8 cellular contexts compared by ENCODE assay signal in genomic region chr22:50562523-50563409, GRCh38. TPM values are rescaled to one million over a fixed set of nuclear protein-coding genes. Genes with fewer than 3 reads are reported as not detected.
DNase-seq lines count a peak whose midpoint lies in the region; ATAC-seq, FAIRE-seq and TF ChIP-seq lines count a peak whose summit lies in the region.

Gene SYCE3 (minus strand): TSS chr22:50562919. CDS start chr22:50556405, 6,514 bp downstream.

- H3K4me3 Mint-ChIP-seq in endodermal cell (peak within 1 kb of the TSS; percentile 86), mesothelial cell of epicardium (peak within 1 kb of the TSS; percentile 87)

- H3K9ac ChIP-seq in endodermal cell (ENCODE audit: extremely low read depth, low read length, poor library complexity, severe bottlenecking) = peak within 1 kb of the TSS; percentile 41

- H3K36me3 ChIP-seq in endodermal cell (ENCODE audit: control insufficient read depth, insufficient read depth, low read length) = peaks cover 4% of the 10 kb centered on the region

- H3K36me3 Mint-ChIP-seq in endodermal cell (ENCODE audit: low read depth) = peaks cover 3% of the 10 kb centered on the region
- H3K36me3 Mint-ChIP-seq in mesothelial cell of epicardium = peaks cover 3% of the 10 kb centered on the region

- H3K27ac Mint-ChIP-seq in endodermal cell (peak within 1 kb of the TSS; percentile 65), mesothelial cell of epicardium (peak within 1 kb of the TSS; percentile 74)

- H3K4me1 Mint-ChIP-seq in endodermal cell (peaks cover 9% of the 10 kb centered on the region), mesothelial cell of epicardium (peaks cover 12% of the 10 kb centered on the region)

- H3K27ac ChIP-seq in endodermal cell (ENCODE audit: low read depth, low read length) = no peak within 1 kb of the TSS

- FAIRE-seq in HTR-8/SVneo (lab: Jason Lieb, UNC) = peak; percentile 60

- no peaks in the 10 kb centered on the region for H3K9me3 ChIP-seq in endodermal cell (ENCODE audit: control insufficient read depth, low read length)

- H3K9me3 Mint-ChIP-seq in endodermal cell = no peaks in the 10 kb centered on the region
- H3K9me3 Mint-ChIP-seq in mesothelial cell of epicardium = no peaks in the 10 kb centered on the region

- DNase-seq in Caki2 (ENCODE audit: low read depth) (peak; percentile 97), HTR-8/SVneo (ENCODE audit: insufficient read length, low spot score) (peak; percentile 92), NOMO-1 treated with DMSO at 0.1 percent for 48 hours (lab: John Stamatoyannopoulos, UW; ENCODE audit: unreplicated experiment) (peak; percentile 95), endodermal cell (peak; percentile 99), mesothelial cell of epicardium (ENCODE audit: low spot score in 2 of 2, unreplicated experiment in 2 of 2) (peak; percentile 97 to 98)
- peak; percentile 89 for DNase-seq in activated CD8-positive, alpha-beta memory T cell treated with anti-CD3 and anti-CD28 coated beads, Interleukin-2, amount 50 U/mL, for 1 hour (ENCODE audit: extremely low read depth)
- DNase-seq in stimulated activated CD8-positive, alpha-beta memory T cell treated with anti-CD3 and anti-CD28 coated beads, Interleukin-15, amount 100 ng/mL, for 48 hours (ENCODE audit: low read depth in 2 of 2) = peak; percentile 94 to 97

- peaks cover 55% of the 10 kb centered on the region for H3K27me3 Mint-ChIP-seq in endodermal cell (ENCODE audit: insufficient read depth)
- peaks cover 5% of the 10 kb centered on the region for H3K27me3 Mint-ChIP-seq in mesothelial cell of epicardium (ENCODE audit: low read depth)

- no peaks in the 10 kb centered on the region for H3K4me1 ChIP-seq in endodermal cell (ENCODE audit: control insufficient read depth, insufficient read depth, low read length)

- WGBS in endodermal cell (ENCODE audit: insufficient coverage in 1 of 2, insufficient read length in 1 of 2), 2 experiments = 3 to 8% methylated on average over 15 to 56 of the region's 61 CpGs

- peak; percentile 85 for ATAC-seq in GM21367 (IDR thresholded peaks at IDR 0.05; ENCODE audit: unreplicated experiment)

- TF ChIP-seq CTCF in endodermal cell (conservative IDR thresholded peaks at IDR 0.05) (peak; percentile 98), mesothelial cell of epicardium (IDR thresholded peaks at IDR 0.05; ENCODE audit: unreplicated experiment) (peak; percentile 94)

- H3K27me3 ChIP-seq in endodermal cell (ENCODE audit: control insufficient read depth, insufficient read depth, low read length, poor library complexity, severe bottlenecking) = peaks cover 34% of the 10 kb centered on the region

- H3K4me3 ChIP-seq in endodermal cell (ENCODE audit: low read length) = peak within 1 kb of the TSS; percentile 93

- in situ Hi-C loops in Caki2 (cut with HindIII; ENCODE audit: low pct_unique_long_range_greater_than_20kb, low sequenced_read_pairs) = no loop called here

RNA-seq across cellular contexts. Expression of gene SYCE3, which starts in this region (rescaled TPM):
- not detected in 2 replicates for total RNA-seq in Caki2 (2014; rRNA removed; shearing (Covaris generic); ENCODE audit: low replicate concordance)
- under 1 TPM; 0.70 to 0.91 TPM for total RNA-seq in endodermal cell
- not detected for polyA plus RNA-seq in endodermal cell (2013, experiment 1 of 2)
- 0.83 TPM for polyA plus RNA-seq in endodermal cell (2013, experiment 2 of 2)
- 0.59 to 0.76 TPM in 2 of 3 replicates, not detected in the other for total RNA-seq in mesothelial cell of epicardium

Comparison
In these comparisons a context has a peak if more than half of its experiments do, and no peak if none do; other contexts are left out.
1. Peak in DNase-seq in Caki2; RNA of the gene not detected or under 1 TPM.
2. Peak in DNase-seq, H3K4me3 ChIP-seq and H3K9ac ChIP-seq in endodermal cell; RNA of the gene not detected or under 1 TPM.
3. Peak in DNase-seq in mesothelial cell of epicardium; RNA of the gene not detected or under 1 TPM.